ENCODE assay signal across 6 cellular contexts in the genomic region with DNA sequence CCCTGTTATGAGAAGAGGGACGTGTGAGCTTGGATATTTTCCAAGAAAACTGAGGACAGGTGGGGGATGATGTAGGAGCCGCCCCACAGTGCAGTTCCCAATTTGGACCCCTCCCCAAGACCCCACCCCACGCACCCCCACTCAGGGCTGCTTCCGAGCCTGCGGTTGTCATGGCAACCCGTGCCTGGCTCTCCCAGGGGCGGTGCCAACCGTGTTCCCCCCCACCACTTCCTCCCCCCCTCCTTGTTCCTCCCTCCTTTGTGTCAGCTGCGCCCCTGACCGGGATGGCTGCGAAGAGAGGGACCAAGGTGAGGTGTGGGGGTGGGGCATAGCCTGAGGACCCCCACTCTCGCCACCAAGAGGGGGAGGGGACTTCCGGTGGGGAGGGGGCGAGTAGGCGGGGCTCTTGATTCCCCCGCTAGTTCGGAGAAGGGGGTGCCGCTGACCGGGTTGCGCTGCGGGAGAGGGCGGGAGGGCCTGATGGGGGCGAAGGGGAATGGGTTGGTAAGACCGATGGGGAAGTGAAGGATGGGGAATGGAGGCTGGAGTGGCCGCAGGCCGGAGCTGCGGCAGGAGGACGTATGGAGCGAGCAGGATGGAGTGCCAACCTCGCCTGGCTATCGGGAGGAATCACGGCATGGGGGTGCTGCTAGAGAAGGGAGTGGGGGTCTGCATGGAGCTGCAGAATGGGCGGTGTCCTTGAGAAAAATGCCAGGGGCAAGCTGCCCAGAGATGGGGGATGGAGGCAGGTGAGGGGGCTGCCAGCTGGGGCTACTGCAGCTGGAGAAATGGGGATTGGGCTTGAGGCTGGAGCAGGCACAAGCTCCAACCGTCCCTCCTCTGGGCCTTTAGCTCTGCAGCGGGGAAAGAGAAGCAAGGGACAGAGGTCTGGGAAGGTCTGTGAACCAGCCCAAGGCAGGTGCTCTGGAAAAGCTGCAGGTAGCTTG. TPM values are rescaled to one million over a fixed set of nuclear protein-coding genes. Genes with fewer than 3 reads are reported as not detected.
DNase-seq lines count a peak whose midpoint lies in the region; ATAC-seq and TF ChIP-seq lines count a peak whose summit lies in the region.

No MANE protein-coding gene starts in this region.

- in situ Hi-C loops in GM13977 (cut with MboI; ENCODE audit: low pct_unique_long_range_greater_than_20kb, low sequenced_read_pairs, unreplicated experiment): no loop called here

- no peak for TF ChIP-seq EP300 in sigmoid colon (IDR thresholded peaks at IDR 0.05)

- ATAC-seq in effector memory CD8-positive, alpha-beta T cell (replicated peaks): peak; percentile 4

- intact Hi-C loops in sigmoid colon (cut with DNase I): loop anchor here (5.0 kb wide), 2 partner anchors 37 to 53 kb away; a partner anchor contains a TSS

- peak overlapping the region in 2 of 4 donors; percentile 11 to 79 for H3K4me3 ChIP-seq in sigmoid colon

- H3K36me3 Mint-ChIP-seq in effector memory CD8-positive, alpha-beta T cell (ENCODE audit: insufficient read depth): peaks cover 42% of the 10 kb centered on the region

- H3K4me1 ChIP-seq in sigmoid colon: peaks cover 0 to 39% (median 26%) of the 10 kb centered on the region in 4 donors

- H3K4me3 Mint-ChIP-seq in effector memory CD8-positive, alpha-beta T cell: peak overlapping the region; percentile 99

- no peak overlapping the region for H3K27ac ChIP-seq in sigmoid colon

- H3K9me3 ChIP-seq in sigmoid colon: no peaks in the 10 kb centered on the region

- TF ChIP-seq CTCF in GM13977 (IDR thresholded peaks at IDR 0.05; ENCODE audit: extremely low read depth, insufficient read depth, missing control alignments): no peak
- TF ChIP-seq CTCF in sigmoid colon (IDR thresholded peaks at IDR 0.05): no peak

- peaks cover 0 to 10% (median 5%) of the 10 kb centered on the region in 4 donors for H3K36me3 ChIP-seq in sigmoid colon

- H3K27ac Mint-ChIP-seq in effector memory CD8-positive, alpha-beta T cell: peak overlapping the region; percentile 78 to 99

- TF ChIP-seq POLR2A in sigmoid colon (IDR thresholded peaks at IDR 0.05): no peak

- 11 to 21% methylated on average over 35 of the region's 35 CpGs for WGBS in sigmoid colon, 2 donors

- no peaks in the 10 kb centered on the region for H3K27me3 Mint-ChIP-seq in effector memory CD8-positive, alpha-beta T cell

- H3K9me3 Mint-ChIP-seq in effector memory CD8-positive, alpha-beta T cell: no peaks in the 10 kb centered on the region

- peaks cover 12 to 29% (median 20%) of the 10 kb centered on the region in 3 donors for H3K27me3 ChIP-seq in sigmoid colon

- peaks cover 37 to 38% of the 10 kb centered on the region in 2 donors for H3K4me1 Mint-ChIP-seq in effector memory CD8-positive, alpha-beta T cell (ENCODE audit: low read depth in 2 of 2)

- peak; percentile 53 for DNase-seq in GM13977 (ENCODE audit: low spot score)
- peak; percentile 37 for DNase-seq in T follicular helper cell (ENCODE audit: low read depth)
- peak; percentile 34 to 38 (median 34) for DNase-seq in effector memory CD8-positive, alpha-beta T cell
- peak; percentile 69 for DNase-seq in sigmoid colon
- no peak for DNase-seq in SKM-1 treated with dmso at 0.1 percent for 144 hours (lab: John Stamatoyannopoulos, UW; ENCODE audit: unreplicated experiment)
- DNase-seq in OCI-M2 (lab: John Stamatoyannopoulos, UW; ENCODE audit: unreplicated experiment): no peak

RNA-seq across cellular contexts. Expression of a gene that starts 1.0 kb away (rescaled TPM):
- total RNA-seq in sigmoid colon: 1 to 10 TPM in 1 of 4 donors, under 1 TPM in 3; 0.16 to 3.0 (median 0.52) TPM
- polyA plus RNA-seq in sigmoid colon: under 1 TPM in 2 of 3 donors, not detected in 1; 0.60 to 0.92 TPM

RNA-seq across cellular contexts. Expression of a gene that starts 1.5 kb away (rescaled TPM):
- 100 to 1,000 TPM in 3 of 4 donors, 10 to 100 TPM in 1; 72.9 to 119 (median 110) TPM for total RNA-seq in sigmoid colon
- polyA plus RNA-seq in sigmoid colon: 100 to 1,000 TPM in 2 of 3 donors, 10 to 100 TPM in 1; 74.2 to 245 (median 114) TPM

RNA-seq across cellular contexts. Expression of a gene that starts 33.1 kb away (rescaled TPM):
- 10 to 100 TPM in 3 of 4 donors, 1 to 10 TPM in 1; 9.6 to 43.5 (median 18.5) TPM for total RNA-seq in sigmoid colon
- polyA plus RNA-seq in sigmoid colon: 10 to 100 TPM in 1 of 3 donors, 1 to 10 TPM in 2; 3.5 to 13.4 (median 6.0) TPM

RNA-seq across cellular contexts. Expression of a gene that starts 33.9 kb away (rescaled TPM):
- total RNA-seq in sigmoid colon: 10 to 100 TPM; 15.5 to 29.8 (median 27.7) TPM
- 10 to 100 TPM; 51.7 to 69.7 (median 53.2) TPM for polyA plus RNA-seq in sigmoid colon

RNA-seq across cellular contexts. Expression of a gene that starts 34.3 kb away (rescaled TPM):
- 100 to 1,000 TPM in 3 of 4 donors, 10 to 100 TPM in 1; 29.2 to 144 (median 127) TPM for total RNA-seq in sigmoid colon
- 100 to 1,000 TPM; 143 to 220 (median 196) TPM for polyA plus RNA-seq in sigmoid colon

Comparison
In these comparisons a context has a peak if more than half of its experiments do, and no peak if none do; other contexts are left out.
1. DNase-seq: peak in GM13977 (single experiment), T follicular helper cell (single experiment), effector memory CD8-positive, alpha-beta T cell (3 of 3) and sigmoid colon (single experiment); none in SKM-1 treated with dmso at 0.1 percent for 144 hours (single experiment) and OCI-M2 (single experiment).